In genomic region chr16:13919683-13920509, GRCh38 we compare ENCODE assay signal across 8 cellular contexts. TPM values are rescaled to one million over a fixed set of nuclear protein-coding genes. Genes with fewer than 3 reads are reported as not detected.
A peak's percentile ranks its signal among the peaks of the same experiment; 100 is the strongest.
DNase-seq lines count a peak whose midpoint lies in the region; ATAC-seq and TF ChIP-seq lines count a peak whose summit lies in the region.

ERCC4 (plus strand) TSS chr16:13920154; CDS start chr16:13920166, 12 bp downstream.

- ATAC-seq in HG02884 (IDR thresholded peaks at IDR 0.05; ENCODE audit: unreplicated experiment) (peak; percentile 93), left cardiac atrium (peak; percentile 98 to 99)

- intact Hi-C loops in T-helper 1 cell treated with Interleukin-12 subunit alpha and Interleukin-12 subunit beta and Interleukin-4 antibody, amounts not matched to agents 30 ng/mL and 1 ng/mL, for 36 hours (cut with micrococcal nuclease): loop anchor here (1.0 to 5.0 kb wide), 10 partner anchors 53 to 1463 kb away; partner anchors contain the start of genes BFAR, CPPED1 and MRTFB
- intact Hi-C loops in left cardiac atrium (cut with DNase I) (loop anchor here (5.0 to 10.0 kb wide), 8 partner anchors 53 to 607 kb away; no protein-coding TSS in a partner anchor), posterior vena cava (cut with DNase I) (loop anchor here (10.0 kb wide), 3 partner anchors 325 to 675 kb away; no protein-coding TSS in a partner anchor)

- in situ Hi-C loops in GM13977 (cut with MboI; ENCODE audit: low pct_unique_long_range_greater_than_20kb, low sequenced_read_pairs, unreplicated experiment): loop anchor here (10.0 to 25.0 kb wide), 2 partner anchors 365 to 642 kb away; no protein-coding TSS in a partner anchor

- DNase-seq in GM13977 (ENCODE audit: low spot score) (peak; percentile 97), NCI-H146 treated with DMSO at 0.1 percent for 48 hours (lab: John Stamatoyannopoulos, UW; ENCODE audit: unreplicated experiment) (peak; percentile 99), amniotic stem cell (lab: John Stamatoyannopoulos, UW) (peak; percentile 100), left cardiac atrium (peak; percentile 100), posterior vena cava (ENCODE audit: low spot score) (peak; percentile 100), ureter (ENCODE audit: low spot score) (peak; percentile 99)

- peak; percentile 82 for TF ChIP-seq CTCF in GM13977 (IDR thresholded peaks at IDR 0.05; ENCODE audit: extremely low read depth, insufficient read depth, missing control alignments)

RNA-seq across cellular contexts. Expression of gene ERCC4, which starts in this region (rescaled TPM):
- 12.6 and 13.7 TPM in 2 replicates for total RNA-seq in T-helper 1 cell treated with Interleukin-12 subunit alpha and Interleukin-12 subunit beta and Interleukin-4 antibody, amounts not matched to agents 30 ng/mL and 1 ng/mL, for 36 hours
- 10 to 100 TPM in 1 of 2 donors, 1 to 10 TPM in 1; 6.8 to 10.1 TPM for total RNA-seq in left cardiac atrium
- total RNA-seq in posterior vena cava: 10 to 100 TPM; 11.1 to 16.5 TPM
- 16.2 TPM for total RNA-seq in ureter

Comparison
In these comparisons a context has a peak if more than half of its experiments do, and no peak if none do; other contexts are left out.
1. Peak in every context shown above with its lines: DNase-seq and ATAC-seq.